ENCODE assay signal across 13 cellular contexts in the genomic region with DNA sequence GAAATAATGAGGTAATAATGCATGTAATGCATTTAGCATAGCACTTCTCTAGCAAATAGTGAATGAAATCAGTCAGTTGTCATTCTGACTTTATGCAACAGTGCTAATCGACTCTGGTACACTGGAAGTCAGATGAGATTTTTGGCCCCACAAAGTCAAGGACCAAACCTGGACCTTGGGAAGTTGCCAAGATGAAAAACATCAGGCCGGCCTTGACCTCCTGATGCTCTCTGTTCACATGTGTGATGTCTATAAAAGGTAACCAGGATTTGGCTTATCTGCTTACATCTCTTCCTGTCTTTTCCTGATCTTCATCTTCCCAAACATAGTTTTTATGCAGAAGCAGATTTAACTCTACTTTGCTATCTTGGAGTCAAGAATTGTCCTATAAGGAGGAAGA. TPM values are rescaled to one million over a fixed set of nuclear protein-coding genes. Genes with fewer than 3 reads are reported as not detected.
A peak's percentile ranks its signal among the peaks of the same experiment; 100 is the strongest.
DNase-seq lines count a peak whose midpoint lies in the region; ATAC-seq, FAIRE-seq and TF ChIP-seq lines count a peak whose summit lies in the region.
"Had no signal": no experiment of that assay in that cellular context is flagged by ENCODE, and none has a peak within 500 bp of the region (broad histone marks: within the 10 kb centered on the region; RNA-seq: fewer than 3 reads in every experiment).

No MANE protein-coding gene starts in this region.

- H3K4me3 ChIP-seq in lower lobe of right lung = no peak overlapping the region
- no peak overlapping the region for H3K4me3 ChIP-seq in stomach smooth muscle (ENCODE audit: low read length in 2 of 2)
- no peak overlapping the region for H3K4me3 ChIP-seq in kidney (ENCODE audit: low read length in 2 of 2)

- no peaks in the 10 kb centered on the region for H3K27me3 Mint-ChIP-seq in activated CD4-positive, alpha-beta T cell treated with anti-CD3 and anti-CD28 coated beads, Interleukin-2, amount 10 ng/mL, durations not matched to agents 7 days and 5 days
- H3K27me3 Mint-ChIP-seq in activated CD4-positive, alpha-beta memory T cell treated with anti-CD3 and anti-CD28 coated beads, Interleukin-2, amount 10 ng/mL, durations not matched to agents 7 days and 5 days = no peaks in the 10 kb centered on the region

- H3K36me3 ChIP-seq in lower lobe of right lung (no peaks in the 10 kb centered on the region), stomach smooth muscle (ENCODE audit: control insufficient read depth in 2 of 2, insufficient read depth in 2 of 2, low read length in 2 of 2) (no peaks in the 10 kb centered on the region), kidney (ENCODE audit: control insufficient read depth in 1 of 2, insufficient read depth in 2 of 2, low read length in 2 of 2) (no peaks in the 10 kb centered on the region)

- peak overlapping the region; percentile 99 for H3K27ac ChIP-seq in lower lobe of right lung
- H3K27ac ChIP-seq in stomach smooth muscle (ENCODE audit: low read length) = peak overlapping the region; percentile 93
- H3K27ac ChIP-seq in kidney (ENCODE audit: low read depth in 2 of 2, low read length in 2 of 2) = peak overlapping the region in 1 of 2 donors; percentile 98

- FAIRE-seq in kidney (lab: Jason Lieb, UNC) = no peak

- intact Hi-C loops in lower lobe of right lung (cut with DNase I) (no loop called here), kidney (cut with DNase I) (no loop called here)

- peak overlapping the region; percentile 86 for H3K4me3 Mint-ChIP-seq in activated CD4-positive, alpha-beta T cell treated with anti-CD3 and anti-CD28 coated beads, Interleukin-2, amount 10 ng/mL, durations not matched to agents 7 days and 5 days
- peak overlapping the region; percentile 95 for H3K4me3 Mint-ChIP-seq in activated CD4-positive, alpha-beta memory T cell treated with anti-CD3 and anti-CD28 coated beads, Interleukin-2, amount 10 ng/mL, durations not matched to agents 7 days and 5 days

- POLR2A ChIA-PET in activated CD4-positive, alpha-beta T cell treated with anti-CD3 and anti-CD28 coated beads, Interleukin-2, amount 10 ng/mL, durations not matched to agents 7 days and 5 days (lab: Charles Lee) = no interaction called here
- POLR2A ChIA-PET in activated CD4-positive, alpha-beta memory T cell treated with anti-CD3 and anti-CD28 coated beads, Interleukin-2, amount 10 ng/mL, durations not matched to agents 7 days and 5 days (lab: Charles Lee) = interaction anchor here (1.0 to 8.2 kb wide), 7 partner anchors 16 to 82 kb away, joined by 3 to 399 read pairs (median 34); a partner anchor contains a TSS

- H3K4me1 ChIP-seq in lower lobe of right lung (peaks cover 57% of the 10 kb centered on the region), stomach smooth muscle (ENCODE audit: control insufficient read depth, insufficient read depth, low read length) (peaks cover 34% of the 10 kb centered on the region), kidney (ENCODE audit: control insufficient read depth in 1 of 2, insufficient read depth in 1 of 2, low read depth in 1 of 2, low read length in 2 of 2) (peaks cover 16 to 21% of the 10 kb centered on the region in 2 donors)

- H3K9me3 ChIP-seq in lower lobe of right lung (no peaks in the 10 kb centered on the region), stomach smooth muscle (ENCODE audit: control insufficient read depth in 2 of 2, low read length in 2 of 2) (no peaks in the 10 kb centered on the region), kidney (ENCODE audit: control insufficient read depth in 1 of 2, low read length in 2 of 2) (no peaks in the 10 kb centered on the region)

- H3K27ac Mint-ChIP-seq in activated CD4-positive, alpha-beta T cell treated with anti-CD3 and anti-CD28 coated beads, Interleukin-2, amount 10 ng/mL, durations not matched to agents 7 days and 5 days = peak overlapping the region; percentile 99
- peak overlapping the region; percentile 92 for H3K27ac Mint-ChIP-seq in activated CD4-positive, alpha-beta memory T cell treated with anti-CD3 and anti-CD28 coated beads, Interleukin-2, amount 10 ng/mL, durations not matched to agents 7 days and 5 days

- H3K9me3 Mint-ChIP-seq in activated CD4-positive, alpha-beta T cell treated with anti-CD3 and anti-CD28 coated beads, Interleukin-2, amount 10 ng/mL, durations not matched to agents 7 days and 5 days = peaks cover 11% of the 10 kb centered on the region
- H3K9me3 Mint-ChIP-seq in activated CD4-positive, alpha-beta memory T cell treated with anti-CD3 and anti-CD28 coated beads, Interleukin-2, amount 10 ng/mL, durations not matched to agents 7 days and 5 days = peaks cover 2% of the 10 kb centered on the region

- CTCF ChIA-PET in activated CD4-positive, alpha-beta T cell treated with anti-CD3 and anti-CD28 coated beads, Interleukin-2, amount 10 ng/mL, durations not matched to agents 7 days and 5 days (lab: Charles Lee) = interaction anchor here (0.6 to 1.1 kb wide), 3 partner anchors 23 to 104 kb away, joined by 3 read pairs; no protein-coding TSS in a partner anchor
- CTCF ChIA-PET in activated CD4-positive, alpha-beta memory T cell treated with anti-CD3 and anti-CD28 coated beads, Interleukin-2, amount 10 ng/mL, durations not matched to agents 7 days and 5 days (lab: Charles Lee) = interaction anchor here (1.2 to 3.9 kb wide), 3 partner anchors 12 to 92 kb away, joined by 5 to 29 read pairs (median 5); no protein-coding TSS in a partner anchor

- H3K27me3 ChIP-seq in lower lobe of right lung (ENCODE audit: low read depth) (no peaks in the 10 kb centered on the region), stomach smooth muscle (ENCODE audit: control insufficient read depth in 1 of 2, insufficient read depth in 2 of 2, low read length in 2 of 2) (no peaks in the 10 kb centered on the region)

- DNase-seq in activated CD4-positive, alpha-beta T cell treated with anti-CD3 and anti-CD28 coated beads, Interleukin-2, amount 10 ng/mL, durations not matched to agents 7 days and 5 days = no peak
- no peak for DNase-seq in activated CD4-positive, alpha-beta T cell treated with anti-CD3 and anti-CD28 coated beads, Interleukin-2, amount 50 U/mL, for 4 hours
- DNase-seq in activated CD4-positive, alpha-beta memory T cell treated with anti-CD3 and anti-CD28 coated beads, Interleukin-2, amount 10 ng/mL, durations not matched to agents 7 days and 5 days = peak; percentile 14
- DNase-seq in lower lobe of right lung = no peak
- no peak for DNase-seq in kidney
- no peak for DNase-seq in AG08396 (ENCODE audit: low spot score)
- DNase-seq: activated CD8-positive, alpha-beta memory T cell treated with anti-CD3 and anti-CD28 coated beads, Interleukin-2, amount 50 U/mL, for 4 hours; central memory CD4-positive, alpha-beta T cell; NK-92 treated with Interleukin-12 subunit alpha and Interleukin-12 subunit beta, amount 100 ng/mL, for 24 hours; right cardiac atrium; SW 1271 had no signal

- H3K36me3 Mint-ChIP-seq in activated CD4-positive, alpha-beta T cell treated with anti-CD3 and anti-CD28 coated beads, Interleukin-2, amount 10 ng/mL, durations not matched to agents 7 days and 5 days (ENCODE audit: low read depth) = peaks cover 45% of the 10 kb centered on the region
- peaks cover 56% of the 10 kb centered on the region for H3K36me3 Mint-ChIP-seq in activated CD4-positive, alpha-beta memory T cell treated with anti-CD3 and anti-CD28 coated beads, Interleukin-2, amount 10 ng/mL, durations not matched to agents 7 days and 5 days (ENCODE audit: low read depth)

- TF ChIP-seq CTCF in lower lobe of right lung (IDR thresholded peaks at IDR 0.05) (no peak), kidney (IDR thresholded peaks at IDR 0.05; ENCODE audit: borderline replicate concordance, extremely low read depth, insufficient read depth) (no peak)

- ATAC-seq in lower lobe of right lung = no peak
- no peak for ATAC-seq in GM19023 (IDR thresholded peaks at IDR 0.05; ENCODE audit: unreplicated experiment)
- ATAC-seq: right cardiac atrium had no signal

- H3K4me1 Mint-ChIP-seq in activated CD4-positive, alpha-beta T cell treated with anti-CD3 and anti-CD28 coated beads, Interleukin-2, amount 10 ng/mL, durations not matched to agents 7 days and 5 days = peaks cover 54% of the 10 kb centered on the region
- H3K4me1 Mint-ChIP-seq in activated CD4-positive, alpha-beta memory T cell treated with anti-CD3 and anti-CD28 coated beads, Interleukin-2, amount 10 ng/mL, durations not matched to agents 7 days and 5 days = peaks cover 47% of the 10 kb centered on the region

- peak overlapping the region in 1 of 2 donors; percentile 30 for H3K9ac ChIP-seq in stomach smooth muscle (ENCODE audit: low read length in 2 of 2)
- no peak overlapping the region for H3K9ac ChIP-seq in kidney (ENCODE audit: low read length in 2 of 2)

RNA-seq across cellular contexts. Expression of a gene that starts 39.5 kb away (rescaled TPM):
- total RNA-seq in activated CD4-positive, alpha-beta T cell treated with anti-CD3 and anti-CD28 coated beads, Interleukin-2, amount 10 ng/mL, durations not matched to agents 7 days and 5 days = 1 to 10 TPM; 3.2 to 3.6 TPM
- 1 to 10 TPM; 2.7 to 3.3 TPM for total RNA-seq in activated CD4-positive, alpha-beta memory T cell treated with anti-CD3 and anti-CD28 coated beads, Interleukin-2, amount 10 ng/mL, durations not matched to agents 7 days and 5 days
- total RNA-seq in lower lobe of right lung = 12.6 TPM
- total RNA-seq in kidney = 28.3 TPM
- polyA plus RNA-seq in kidney (ENCODE audit: insufficient read depth, low read depth, low replicate concordance) = 36.3 TPM
